Comparison of ENCODE assay signal across 8 cellular contexts in genomic region chr11:9263840-9264380, GRCh38. TPM values are rescaled to one million over a fixed set of nuclear protein-coding genes. Genes with fewer than 3 reads are reported as not detected.
DNase-seq lines count a peak whose midpoint lies in the region; ATAC-seq and TF ChIP-seq lines count a peak whose summit lies in the region.

No MANE protein-coding gene starts in this region.

- peak overlapping the region; percentile 87 to 97 (median 93) for H3K27ac Mint-ChIP-seq in CD4-positive, CD25-positive, alpha-beta regulatory T cell
- peak overlapping the region; percentile 92 for H3K27ac Mint-ChIP-seq in activated CD8-positive, alpha-beta T cell treated with anti-CD3 and anti-CD28 coated beads, Interleukin-2, amount 10 ng/mL, durations not matched to agents 7 days and 5 days

- H3K9ac ChIP-seq in HUES6 (ENCODE audit: low read length): peak overlapping the region; percentile 92

- no peaks in the 10 kb centered on the region for H3K9me3 Mint-ChIP-seq in CD4-positive, CD25-positive, alpha-beta regulatory T cell
- no peaks in the 10 kb centered on the region for H3K9me3 Mint-ChIP-seq in activated CD8-positive, alpha-beta T cell treated with anti-CD3 and anti-CD28 coated beads, Interleukin-2, amount 10 ng/mL, durations not matched to agents 7 days and 5 days (ENCODE audit: insufficient read depth)

- no peak overlapping the region for H3K27ac ChIP-seq in CD4-positive, CD25-positive, alpha-beta regulatory T cell (ENCODE audit: insufficient read depth, low read length, poor library complexity, severe bottlenecking)
- no peak overlapping the region for H3K27ac ChIP-seq in HUES6 (ENCODE audit: low read depth, low read length)

- peak overlapping the region; percentile 82 to 93 (median 90) for H3K4me3 Mint-ChIP-seq in CD4-positive, CD25-positive, alpha-beta regulatory T cell
- H3K4me3 Mint-ChIP-seq in activated CD8-positive, alpha-beta T cell treated with anti-CD3 and anti-CD28 coated beads, Interleukin-2, amount 10 ng/mL, durations not matched to agents 7 days and 5 days: peak overlapping the region; percentile 94

- H3K36me3 Mint-ChIP-seq in CD4-positive, CD25-positive, alpha-beta regulatory T cell: no peaks in the 10 kb centered on the region
- H3K36me3 Mint-ChIP-seq in activated CD8-positive, alpha-beta T cell treated with anti-CD3 and anti-CD28 coated beads, Interleukin-2, amount 10 ng/mL, durations not matched to agents 7 days and 5 days (ENCODE audit: low read depth): peaks cover 19% of the 10 kb centered on the region

- ATAC-seq in CD4-positive, CD25-positive, alpha-beta regulatory T cell (ENCODE audit: low read depth in 2 of 2): peak; percentile 51 to 52
- peak; percentile 59 for ATAC-seq in GM21381 (IDR thresholded peaks at IDR 0.05; ENCODE audit: unreplicated experiment)
- ATAC-seq in activated CD8-positive, alpha-beta T cell treated with anti-CD3 and anti-CD28 coated beads, Interleukin-2, amount 10 ng/mL, durations not matched to agents 7 days and 5 days: peak; percentile 65
- no peak for ATAC-seq in esophagus mucosa

- H3K4me3 ChIP-seq in CD4-positive, CD25-positive, alpha-beta regulatory T cell (ENCODE audit: low read depth, low read length): peak overlapping the region; percentile 83
- peak overlapping the region; percentile 73 for H3K4me3 ChIP-seq in HUES6 (ENCODE audit: low read depth, low read length)
- peak overlapping the region; percentile 84 for H3K4me3 ChIP-seq in fibroblast of villous mesenchyme (ENCODE audit: low read depth, low read length)

- H3K4me1 Mint-ChIP-seq in CD4-positive, CD25-positive, alpha-beta regulatory T cell: peaks cover 19 to 39% (median 29%) of the 10 kb centered on the region in 4 donors
- H3K4me1 Mint-ChIP-seq in activated CD8-positive, alpha-beta T cell treated with anti-CD3 and anti-CD28 coated beads, Interleukin-2, amount 10 ng/mL, durations not matched to agents 7 days and 5 days (ENCODE audit: low read depth): peaks cover 48% of the 10 kb centered on the region

- peaks cover 24% of the 10 kb centered on the region for H3K4me1 ChIP-seq in CD4-positive, CD25-positive, alpha-beta regulatory T cell (ENCODE audit: control insufficient read depth, insufficient read depth, low read length, poor library complexity, severe bottlenecking)
- H3K4me1 ChIP-seq in HUES6 (ENCODE audit: control insufficient read depth, insufficient read depth, low read length): peaks cover 24% of the 10 kb centered on the region

- H3K27me3 ChIP-seq in CD4-positive, CD25-positive, alpha-beta regulatory T cell (ENCODE audit: control insufficient read depth, insufficient read depth, low read length): peaks cover 2% of the 10 kb centered on the region
- H3K27me3 ChIP-seq in HUES6 (ENCODE audit: control insufficient read depth, insufficient read depth, low read length): no peaks in the 10 kb centered on the region

- DNase-seq in CD4-positive, CD25-positive, alpha-beta regulatory T cell: peak in 2 of 3 donors; percentile 46 to 79
- DNase-seq in activated CD8-positive, alpha-beta T cell treated with anti-CD3 and anti-CD28 coated beads, Interleukin-2, amount 10 ng/mL, durations not matched to agents 7 days and 5 days: peak; percentile 54
- DNase-seq in fibroblast of villous mesenchyme (ENCODE audit: low read depth): peak; percentile 72
- peak; percentile 27 for DNase-seq in putamen (ENCODE audit: low spot score)
- no peak for DNase-seq in NCI-H748 (lab: John Stamatoyannopoulos, UW; ENCODE audit: unreplicated experiment)

- no peaks in the 10 kb centered on the region for H3K36me3 ChIP-seq in CD4-positive, CD25-positive, alpha-beta regulatory T cell (ENCODE audit: control insufficient read depth, insufficient read depth, low read length)
- H3K36me3 ChIP-seq in HUES6 (ENCODE audit: control insufficient read depth, insufficient read depth, low read length): no peaks in the 10 kb centered on the region

- POLR2A ChIA-PET in activated CD8-positive, alpha-beta T cell treated with anti-CD3 and anti-CD28 coated beads, Interleukin-2, amount 10 ng/mL, durations not matched to agents 7 days and 5 days (lab: Charles Lee): interaction anchor here (0.5 to 3.1 kb wide), 10 partner anchors 10 to 575 kb away, joined by 3 to 16 read pairs (median 4); partner anchors contain the start of gene TMEM41B

- TF ChIP-seq CTCF in fibroblast of villous mesenchyme (IDR thresholded peaks at IDR 0.05; ENCODE audit: insufficient read depth, low read depth, low read length): no peak

- no peaks in the 10 kb centered on the region for H3K9me3 ChIP-seq in CD4-positive, CD25-positive, alpha-beta regulatory T cell (ENCODE audit: control insufficient read depth in 2 of 2, low read length in 2 of 2)
- H3K9me3 ChIP-seq in HUES6 (ENCODE audit: control insufficient read depth, insufficient read depth, low read depth, low read length): no peaks in the 10 kb centered on the region

- CTCF ChIA-PET in activated CD8-positive, alpha-beta T cell treated with anti-CD3 and anti-CD28 coated beads, Interleukin-2, amount 10 ng/mL, durations not matched to agents 7 days and 5 days (lab: Charles Lee): interaction anchor here (1.0 to 2.5 kb wide), 6 partner anchors 11 to 243 kb away, joined by 3 to 6 read pairs (median 4); partner anchors contain the start of gene IPO7

- H3K27me3 Mint-ChIP-seq in CD4-positive, CD25-positive, alpha-beta regulatory T cell: peaks cover 32% of the 10 kb centered on the region
- H3K27me3 Mint-ChIP-seq in activated CD8-positive, alpha-beta T cell treated with anti-CD3 and anti-CD28 coated beads, Interleukin-2, amount 10 ng/mL, durations not matched to agents 7 days and 5 days (ENCODE audit: low read depth): peaks cover 14% of the 10 kb centered on the region

RNA-seq across cellular contexts. Expression of gene DENND5A, which starts 1.2 kb away (rescaled TPM):
- 44.3 TPM for total RNA-seq in CD4-positive, CD25-positive, alpha-beta regulatory T cell
- 1 to 10 TPM; 2.2 to 6.6 (median 3.6) TPM for polyA plus RNA-seq in CD4-positive, CD25-positive, alpha-beta regulatory T cell
- 10 to 100 TPM; 78.5 to 81.1 TPM for total RNA-seq in activated CD8-positive, alpha-beta T cell treated with anti-CD3 and anti-CD28 coated beads, Interleukin-2, amount 10 ng/mL, durations not matched to agents 7 days and 5 days
- total RNA-seq in fibroblast of villous mesenchyme (152 and 158 TPM in 2 replicates), esophagus mucosa (13.2 TPM)

RNA-seq across cellular contexts. Expression of gene TMEM41B, which starts 50.5 kb away (rescaled TPM):
- total RNA-seq in CD4-positive, CD25-positive, alpha-beta regulatory T cell: 35.5 TPM
- polyA plus RNA-seq in CD4-positive, CD25-positive, alpha-beta regulatory T cell: 10 to 100 TPM in 2 of 4 donors, 1 to 10 TPM in 2; 5.0 to 13.6 (median 10.0) TPM
- total RNA-seq in activated CD8-positive, alpha-beta T cell treated with anti-CD3 and anti-CD28 coated beads, Interleukin-2, amount 10 ng/mL, durations not matched to agents 7 days and 5 days: 10 to 100 TPM; 32.7 to 32.8 TPM
- total RNA-seq in fibroblast of villous mesenchyme: 48.3 and 48.8 TPM in 2 replicates
- total RNA-seq in esophagus mucosa: 26.3 TPM
